In genomic region chr2:230589025-230589424, GRCh38 we compare ENCODE assay signal across 13 cellular contexts.
DNase-seq lines count a peak whose midpoint lies in the region; ATAC-seq and TF ChIP-seq lines count a peak whose summit lies in the region.
"Had no signal": no experiment of that assay in that cellular context is flagged by ENCODE, and none has a peak within 500 bp of the region (broad histone marks: within the 10 kb centered on the region; RNA-seq: fewer than 3 reads in every experiment).

No MANE protein-coding gene starts in this region.

- H3F3A ChIP-seq in OCI-LY1 (ENCODE audit: insufficient read depth, low read length) = no peaks in the 10 kb centered on the region

- H3K4me2 ChIP-seq in OCI-LY1 (ENCODE audit: low read length) = peak overlapping the region; percentile 24; the same call in 1 of the 2 replicates

- ATAC-seq in GM18498 (IDR thresholded peaks at IDR 0.05; ENCODE audit: unreplicated experiment) (peak; percentile 14), GM21367 (IDR thresholded peaks at IDR 0.05; ENCODE audit: unreplicated experiment) (peak; percentile 3), HG03025 (IDR thresholded peaks at IDR 0.05; ENCODE audit: low FRiP score, unreplicated experiment) (peak; percentile 5), upper lobe of right lung (no peak)
- ATAC-seq: left ventricle myocardium superior had no signal

- no peaks in the 10 kb centered on the region for H4K20me1 ChIP-seq in OCI-LY1 (ENCODE audit: insufficient read depth, low read length)

- H2AFZ ChIP-seq in OCI-LY1 (ENCODE audit: low read length) = 0 out of 2 replicates have a peak overlapping the region, but pooled peaks have one; percentile 30

- H3K9ac ChIP-seq in OCI-LY1 (ENCODE audit: low read length) = no peak overlapping the region

- DNase-seq in upper lobe of right lung (no peak), RKO (ENCODE audit: low spot score) (no peak), dermis blood vessel endothelial cell (no peak)
- DNase-seq in activated T-cell treated with anti-CD3 and anti-CD28 coated beads, Interleukin-2, amount 50 U/mL, for 48 hours = no peak
- DNase-seq: DMS153, left ventricle myocardium superior, NCI-H1694 treated with DMSO at 0.1 percent for 48 hours, NCI-H524 treated with DMSO at 0.1 percent for 48 hours, RPMI8226 had no signal

- peaks cover 29% of the 10 kb centered on the region for H3K4me1 ChIP-seq in OCI-LY1 (ENCODE audit: insufficient read depth, low read length, severe bottlenecking)
- no peaks in the 10 kb centered on the region for H3K4me1 ChIP-seq in upper lobe of right lung

- H3K9me2 ChIP-seq in OCI-LY1 (ENCODE audit: low read depth, low read length) = no peaks in the 10 kb centered on the region

- no peaks in the 10 kb centered on the region for H3K79me2 ChIP-seq in OCI-LY1 (ENCODE audit: insufficient read depth, low read length)

- H3K36me3 ChIP-seq in OCI-LY1 (ENCODE audit: insufficient read depth, low read length) = no peaks in the 10 kb centered on the region
- H3K36me3 ChIP-seq in upper lobe of right lung = no peaks in the 10 kb centered on the region

- H3K27me3 ChIP-seq in OCI-LY1 (ENCODE audit: insufficient read depth, low read length) = no peaks in the 10 kb centered on the region
- H3K27me3 ChIP-seq in upper lobe of right lung = no peaks in the 10 kb centered on the region

- intact Hi-C loops in upper lobe of right lung (cut with DNase I) = no loop called here

- H3K9me3 ChIP-seq in OCI-LY1 (ENCODE audit: low read length) (no peaks in the 10 kb centered on the region), upper lobe of right lung (no peaks in the 10 kb centered on the region)

- TF ChIP-seq CTCF in OCI-LY1 (IDR thresholded peaks at IDR 0.05; ENCODE audit: low read length) (no peak), upper lobe of right lung (IDR thresholded peaks at IDR 0.05) (no peak)

- H3K4me3 ChIP-seq in OCI-LY1 (ENCODE audit: low read depth, low read length, poor library complexity, severe bottlenecking) = no peak overlapping the region
- no peak overlapping the region for H3K4me3 ChIP-seq in upper lobe of right lung

- H3K27ac ChIP-seq in OCI-LY1 (ENCODE audit: low read depth, low read length, poor library complexity, severe bottlenecking) (peak overlapping the region; percentile 67), upper lobe of right lung (no peak overlapping the region)
